In genomic region chr1:32052887-32053286, GRCh38 we compare ENCODE assay signal across 31 cellular contexts. TPM values are rescaled to one million over a fixed set of nuclear protein-coding genes. Genes with fewer than 3 reads are reported as not detected.
DNase-seq lines count a peak whose midpoint lies in the region; ATAC-seq, FAIRE-seq and TF ChIP-seq lines count a peak whose summit lies in the region.
"Had no signal": no experiment of that assay in that cellular context is flagged by ENCODE, and none has a peak within 500 bp of the region (broad histone marks: within the 10 kb centered on the region; RNA-seq: fewer than 3 reads in every experiment).

No MANE protein-coding gene starts in this region.

- no TSS peak for BruUV-seq in endothelial cell of umbilical vein (replicated peaks; lab: Mats Ljungman, UMichigan)

- no peak overlapping the region for H3K27ac ChIP-seq in endothelial cell of umbilical vein (ENCODE audit: insufficient read depth, low read depth, low read length)
- no peak overlapping the region for H3K27ac ChIP-seq in colonic mucosa
- H3K27ac ChIP-seq: C4-2B, coronary artery, esophagus squamous epithelium, Peyer's patch, stomach, thyroid gland had no signal

- DNase-seq in HT1080 (ENCODE audit: low read depth) (peak; percentile 51), RPMI7951 (ENCODE audit: low read depth) (peak; percentile 23), endothelial cell of umbilical vein (ENCODE audit: low read depth, low spot score) (no peak), progenitor cell of endocrine pancreas (ENCODE audit: low spot score, unreplicated experiment) (no peak), GM13976 (ENCODE audit: low spot score) (no peak), putamen (ENCODE audit: low spot score) (no peak), colonic mucosa (no peak)
- DNase-seq in stimulated activated effector memory CD8-positive, alpha-beta T cell treated with anti-CD3 and anti-CD28 coated beads, Interleukin-12 subunit alpha, Interleukin-12 subunit beta, amount 100 ng/mL, for 72 hours (ENCODE audit: low spot score in 2 of 2), result no peak
- DNase-seq: activated CD4-positive, CD25-positive, alpha-beta regulatory T cell treated with anti-CD3 and anti-CD28 coated beads, Interleukin-2, amount 50 U/mL, for 72 hours; activated naive CD4-positive, alpha-beta T cell treated with Interleukin-2 at 50 U/mL for 16 hours; activated T-cell treated with anti-CD3 and anti-CD28 coated beads, Interleukin-2, amount 50 U/mL, for 48 hours; Calu3; effector memory CD8-positive, alpha-beta T cell; esophagus squamous epithelium; GOT3; left ventricle myocardium superior; naive B cell; NCI-H1092 treated with DMSO at 0.1 percent for 48 hours; NCI-H187; NCI-H524 treated with DMSO at 0.1 percent for 48 hours; nucleus accumbens; Peyer's patch; stomach; T-helper 1 cell; thyroid gland had no signal

- peak overlapping the region; percentile 37 for H3K27ac Mint-ChIP-seq in progenitor cell of endocrine pancreas
- no peak overlapping the region for H3K27ac Mint-ChIP-seq in stimulated activated effector memory CD8-positive, alpha-beta T cell treated with anti-CD3 and anti-CD28 coated beads, Interleukin-12 subunit alpha, Interleukin-12 subunit beta, amount 100 ng/mL, for 72 hours
- H3K27ac Mint-ChIP-seq: mesothelial cell of epicardium, naive B cell had no signal

- H4K20me1 ChIP-seq in endothelial cell of umbilical vein (replicated peaks; ENCODE audit: control insufficient read depth, extremely low read depth, insufficient read depth, low read length), result peaks cover 3% of the 10 kb centered on the region

- H3K27me3 ChIP-seq in endothelial cell of umbilical vein (ENCODE audit: control insufficient read depth in 2 of 2, insufficient read depth in 2 of 2, low read length in 2 of 2) (no peaks in the 10 kb centered on the region), colonic mucosa (no peaks in the 10 kb centered on the region)
- H3K27me3 ChIP-seq: esophagus squamous epithelium, Peyer's patch, stomach, thyroid gland had no signal

- peaks cover 27% of the 10 kb centered on the region for H3K36me3 Mint-ChIP-seq in progenitor cell of endocrine pancreas (ENCODE audit: insufficient read depth)
- peaks cover 14% of the 10 kb centered on the region for H3K36me3 Mint-ChIP-seq in stimulated activated effector memory CD8-positive, alpha-beta T cell treated with anti-CD3 and anti-CD28 coated beads, Interleukin-12 subunit alpha, Interleukin-12 subunit beta, amount 100 ng/mL, for 72 hours

- in situ Hi-C loops in GM13976 (cut with MboI; ENCODE audit: low sequenced_read_pairs, unreplicated experiment), result no loop called here

- no peaks in the 10 kb centered on the region for H3K4me1 Mint-ChIP-seq in progenitor cell of endocrine pancreas (ENCODE audit: low read depth)
- no peaks in the 10 kb centered on the region for H3K4me1 Mint-ChIP-seq in stimulated activated effector memory CD8-positive, alpha-beta T cell treated with anti-CD3 and anti-CD28 coated beads, Interleukin-12 subunit alpha, Interleukin-12 subunit beta, amount 100 ng/mL, for 72 hours
- H3K4me1 Mint-ChIP-seq: mesothelial cell of epicardium had no signal

- dilution Hi-C loops in endothelial cell of umbilical vein (cut with MboI; ENCODE audit: extremely low pct_ligation_motif_present, low sequenced_read_pairs), result no loop called here

- no peak for ATAC-seq in stimulated activated effector memory CD8-positive, alpha-beta T cell treated with anti-CD3 and anti-CD28 coated beads, Interleukin-12 subunit alpha, Interleukin-12 subunit beta, amount 100 ng/mL, for 72 hours
- ATAC-seq: effector memory CD8-positive, alpha-beta T cell; left ventricle myocardium superior had no signal

- no peak for TF ChIP-seq POLR2A in endothelial cell of umbilical vein (IDR thresholded peaks at IDR 0.05; ENCODE audit: low read depth, low read length)

- no peak overlapping the region for H3K4me3 Mint-ChIP-seq in progenitor cell of endocrine pancreas (ENCODE audit: low read depth)
- H3K4me3 Mint-ChIP-seq in stimulated activated effector memory CD8-positive, alpha-beta T cell treated with anti-CD3 and anti-CD28 coated beads, Interleukin-12 subunit alpha, Interleukin-12 subunit beta, amount 100 ng/mL, for 72 hours, result no peak overlapping the region
- H3K4me3 Mint-ChIP-seq: effector memory CD8-positive, alpha-beta T cell; mesothelial cell of epicardium; naive B cell had no signal

- H3K79me2 ChIP-seq in endothelial cell of umbilical vein (ENCODE audit: control insufficient read depth, insufficient read depth, low read length), result peaks cover 32% of the 10 kb centered on the region

- H3K9me3 ChIP-seq in endothelial cell of umbilical vein (replicated peaks; ENCODE audit: control insufficient read depth, insufficient read depth, low read length) (no peaks in the 10 kb centered on the region), colonic mucosa (no peaks in the 10 kb centered on the region)
- H3K9me3 ChIP-seq: esophagus squamous epithelium, Peyer's patch, stomach, thyroid gland had no signal

- CTCF ChIA-PET in endothelial cell of umbilical vein (lab: Charles Lee), result interaction anchor here (1.4 to 4.2 kb wide), 6 partner anchors 10 to 75 kb away, joined by 3 to 33 read pairs (median 5); no protein-coding TSS in a partner anchor

- H3K27me3 Mint-ChIP-seq in progenitor cell of endocrine pancreas, result no peaks in the 10 kb centered on the region
- H3K27me3 Mint-ChIP-seq: effector memory CD8-positive, alpha-beta T cell; naive B cell had no signal

- no peak for FAIRE-seq in endothelial cell of umbilical vein (lab: Jason Lieb, UNC)
- FAIRE-seq: GM12892, islet of Langerhans, TTC549 had no signal

- no peaks in the 10 kb centered on the region for H3K9me1 ChIP-seq in endothelial cell of umbilical vein (replicated peaks; ENCODE audit: control insufficient read depth, extremely low read depth, insufficient read depth, low read length)

- no peak overlapping the region for H2AFZ ChIP-seq in endothelial cell of umbilical vein (ENCODE audit: low read depth, low read length)

- TF ChIP-seq CTCF in endothelial cell of umbilical vein (IDR thresholded peaks at IDR 0.05; ENCODE audit: extremely low read depth in 1 of 2, insufficient read depth in 1 of 2, low read depth in 1 of 2, low read length in 2 of 2) (no peak), progenitor cell of endocrine pancreas (IDR thresholded peaks at IDR 0.05; ENCODE audit: unreplicated experiment) (no peak), GM13976 (IDR thresholded peaks at IDR 0.05; ENCODE audit: borderline replicate concordance, control extremely low read depth, extremely low read depth, insufficient read depth, missing control alignments) (no peak), colonic mucosa (IDR thresholded peaks at IDR 0.05) (no peak)

- no peaks in the 10 kb centered on the region for H3K9me3 Mint-ChIP-seq in progenitor cell of endocrine pancreas (ENCODE audit: low read depth)
- no peaks in the 10 kb centered on the region for H3K9me3 Mint-ChIP-seq in stimulated activated effector memory CD8-positive, alpha-beta T cell treated with anti-CD3 and anti-CD28 coated beads, Interleukin-12 subunit alpha, Interleukin-12 subunit beta, amount 100 ng/mL, for 72 hours
- H3K9me3 Mint-ChIP-seq: effector memory CD8-positive, alpha-beta T cell; mesothelial cell of epicardium; naive B cell had no signal

- POLR2A ChIA-PET in endothelial cell of umbilical vein (lab: Charles Lee), result no interaction called here

- H3K4me1 ChIP-seq in endothelial cell of umbilical vein (ENCODE audit: control insufficient read depth, extremely low read depth, insufficient read depth, low read length) (no peaks in the 10 kb centered on the region), colonic mucosa (no peaks in the 10 kb centered on the region)
- H3K4me1 ChIP-seq: esophagus squamous epithelium, Peyer's patch, stomach had no signal

- intact Hi-C loops in endothelial cell of umbilical vein (cut with micrococcal nuclease) (no loop called here), colonic mucosa (cut with DNase I) (no loop called here)

- H3K4me2 ChIP-seq in endothelial cell of umbilical vein (ENCODE audit: insufficient read depth, low read length), result no peak overlapping the region

- H3K36me3 ChIP-seq in endothelial cell of umbilical vein (ENCODE audit: control insufficient read depth in 2 of 2, extremely low read depth in 1 of 2, insufficient read depth in 2 of 2, low read length in 2 of 2) (peaks cover 35% of the 10 kb centered on the region in 2 experiments), colonic mucosa (peaks cover 10% of the 10 kb centered on the region)

- H3K9ac ChIP-seq in endothelial cell of umbilical vein (replicated peaks; ENCODE audit: extremely low read depth, insufficient read depth, low read length) (no peak overlapping the region), colonic mucosa (ENCODE audit: low read depth in 2 of 2, low read length in 2 of 2) (no peak overlapping the region)

- H3K4me3 ChIP-seq in endothelial cell of umbilical vein (replicated peaks in 1 of 3; ENCODE audit: insufficient read depth in 1 of 3, low read depth in 1 of 3, low read length in 3 of 3), result no peak overlapping the region
- H3K4me3 ChIP-seq in colonic mucosa, result no peak overlapping the region
- H3K4me3 ChIP-seq: coronary artery, esophagus squamous epithelium, Peyer's patch, stomach, thyroid gland had no signal

RNA-seq across cellular contexts. Expression of gene TMEM39B, which starts 19.9 kb away (rescaled TPM):
- total RNA-seq in HT1080 (2014; rRNA removed; shearing (Covaris generic)), result 19.1 and 24.7 TPM in 2 replicates
- 19.4 and 21.4 TPM in 2 replicates for polyA plus RNA-seq in HT1080 (2015; cell fraction: cytosol; rRNA removed)
- polyA plus RNA-seq in HT1080 (2015; cell fraction: nucleus; rRNA removed), result 15.7 and 21.4 TPM in 2 replicates
- total RNA-seq in RPMI7951 (2014; rRNA removed; shearing (Covaris generic)), result 6.9 and 13.0 TPM in 2 replicates
- 43.7 and 47.3 TPM in 2 replicates for total RNA-seq in endothelial cell of umbilical vein
- 64.3 and 78.1 TPM in 2 replicates for polyA plus RNA-seq in endothelial cell of umbilical vein
- polyA plus RNA-seq in endothelial cell of umbilical vein (2011; cell fraction: cytosol; rRNA removed), result 54.2 and 56.6 TPM in 2 replicates
- polyA plus RNA-seq in endothelial cell of umbilical vein (2011; cell fraction: nucleus; rRNA removed), result 39.8 and 43.8 TPM in 2 replicates
- polyA plus RNA-seq in endothelial cell of umbilical vein (2012), result 27.9 and 28.0 TPM in 2 replicates
- polyA minus RNA-seq in endothelial cell of umbilical vein, result 42.9 and 49.2 TPM in 2 replicates
- 14.2 TPM for polyA minus RNA-seq in endothelial cell of umbilical vein (2011; cell fraction: cytosol; rRNA and poly(A)+ RNA removed)
- polyA minus RNA-seq in endothelial cell of umbilical vein (2011; cell fraction: nucleus; rRNA and poly(A)+ RNA removed), result 17.8 and 18.1 TPM in 2 replicates
- 20.3 and 23.7 TPM in 2 replicates for total RNA-seq in progenitor cell of endocrine pancreas
- 10 to 100 TPM; 12.3 to 18.2 TPM for total RNA-seq in colonic mucosa

RNA-seq across cellular contexts. Expression of gene KHDRBS1, which starts 39.2 kb away (rescaled TPM):
- 54.6 and 111 TPM in 2 replicates for total RNA-seq in HT1080 (2014; rRNA removed; shearing (Covaris generic))
- polyA plus RNA-seq in HT1080 (2015; cell fraction: cytosol; rRNA removed), result 190 and 231 TPM in 2 replicates
- 236 TPM in 2 replicates for polyA plus RNA-seq in HT1080 (2015; cell fraction: nucleus; rRNA removed)
- total RNA-seq in RPMI7951 (2014; rRNA removed; shearing (Covaris generic)), result 54.4 and 59.0 TPM in 2 replicates
- 185 and 194 TPM in 2 replicates for total RNA-seq in endothelial cell of umbilical vein
- polyA plus RNA-seq in endothelial cell of umbilical vein, result 26.3 and 43.4 TPM in 2 replicates
- 65.7 and 69.2 TPM in 2 replicates for polyA plus RNA-seq in endothelial cell of umbilical vein (2011; cell fraction: cytosol; rRNA removed)
- 64.7 and 69.4 TPM in 2 replicates for polyA plus RNA-seq in endothelial cell of umbilical vein (2011; cell fraction: nucleus; rRNA removed)
- polyA plus RNA-seq in endothelial cell of umbilical vein (2012), result 123 and 173 TPM in 2 replicates
- polyA minus RNA-seq in endothelial cell of umbilical vein, result 46.8 and 49.3 TPM in 2 replicates
- polyA minus RNA-seq in endothelial cell of umbilical vein (2011; cell fraction: cytosol; rRNA and poly(A)+ RNA removed), result 33.3 TPM
- polyA minus RNA-seq in endothelial cell of umbilical vein (2011; cell fraction: nucleus; rRNA and poly(A)+ RNA removed), result 41.0 and 48.9 TPM in 2 replicates
- 232 and 235 TPM in 2 replicates for total RNA-seq in progenitor cell of endocrine pancreas
- total RNA-seq in colonic mucosa, result 100 to 1,000 TPM; 105 to 147 TPM

RNA-seq across cellular contexts. Expression of gene KPNA6, which starts 55.0 kb away (rescaled TPM):
- 35.7 and 40.0 TPM in 2 replicates for total RNA-seq in HT1080 (2014; rRNA removed; shearing (Covaris generic))
- polyA plus RNA-seq in HT1080 (2015; cell fraction: cytosol; rRNA removed), result 30.0 and 35.7 TPM in 2 replicates
- 48.2 and 52.8 TPM in 2 replicates for polyA plus RNA-seq in HT1080 (2015; cell fraction: nucleus; rRNA removed)
- 39.7 and 40.6 TPM in 2 replicates for total RNA-seq in RPMI7951 (2014; rRNA removed; shearing (Covaris generic))
- total RNA-seq in endothelial cell of umbilical vein, result 83.4 and 85.6 TPM in 2 replicates
- polyA plus RNA-seq in endothelial cell of umbilical vein, result 18.1 and 22.1 TPM in 2 replicates
- polyA plus RNA-seq in endothelial cell of umbilical vein (2011; cell fraction: cytosol; rRNA removed), result 24.9 and 25.4 TPM in 2 replicates
- polyA plus RNA-seq in endothelial cell of umbilical vein (2011; cell fraction: nucleus; rRNA removed), result 21.1 and 23.1 TPM in 2 replicates
- polyA plus RNA-seq in endothelial cell of umbilical vein (2012), result 19.0 and 27.3 TPM in 2 replicates
- 58.4 and 61.4 TPM in 2 replicates for polyA minus RNA-seq in endothelial cell of umbilical vein
- 24.2 TPM for polyA minus RNA-seq in endothelial cell of umbilical vein (2011; cell fraction: cytosol; rRNA and poly(A)+ RNA removed)
- polyA minus RNA-seq in endothelial cell of umbilical vein (2011; cell fraction: nucleus; rRNA and poly(A)+ RNA removed), result 15.8 and 25.6 TPM in 2 replicates
- 67.0 and 68.4 TPM in 2 replicates for total RNA-seq in progenitor cell of endocrine pancreas
- 10 to 100 TPM; 56.7 to 66.9 TPM for total RNA-seq in colonic mucosa

Comparison
In these comparisons a context has a peak if more than half of its experiments do, and no peak if none do; other contexts are left out.
1. DNase-seq: peak in HT1080 (single experiment) and RPMI7951 (single experiment); none in endothelial cell of umbilical vein (single experiment), progenitor cell of endocrine pancreas (single experiment), GM13976 (single experiment), putamen (single experiment), colonic mucosa (single experiment) and stimulated activated effector memory CD8-positive, alpha-beta T cell treated with anti-CD3 and anti-CD28 coated beads, Interleukin-12 subunit alpha, Interleukin-12 subunit beta, amount 100 ng/mL, for 72 hours (0 of 2).